Comparison of ENCODE assay signal across 8 cellular contexts in genomic region chr1:117339866-117340357, GRCh38. TPM values are rescaled to one million over a fixed set of nuclear protein-coding genes. Genes with fewer than 3 reads are reported as not detected.
DNase-seq lines count a peak whose midpoint lies in the region; ATAC-seq and TF ChIP-seq lines count a peak whose summit lies in the region.

No MANE protein-coding gene starts in this region.

- peak; percentile 33 for DNase-seq in activated CD4-positive, alpha-beta memory T cell treated with anti-CD3 and anti-CD28 coated beads for 36 hours
- DNase-seq in activated CD4-positive, alpha-beta memory T cell treated with anti-CD3 and anti-CD28 coated beads, Interleukin-2, amount 10 ng/mL, durations not matched to agents 7 days and 5 days = no peak
- DNase-seq in NCI-H82 treated with DMSO at 0.1 percent for 48 hours (lab: John Stamatoyannopoulos, UW; ENCODE audit: unreplicated experiment) (peak; percentile 52), epithelial cell of esophagus (ENCODE audit: low read depth) (peak; percentile 86), non-pigmented ciliary epithelial cell (ENCODE audit: low read depth) (peak; percentile 14), midbrain (lab: John Stamatoyannopoulos, UW) (no peak), NCI-H1436 (lab: John Stamatoyannopoulos, UW) (no peak)

- no peak overlapping the region for H3K27ac Mint-ChIP-seq in activated CD4-positive, alpha-beta memory T cell treated with anti-CD3 and anti-CD28 coated beads for 36 hours
- no peak overlapping the region for H3K27ac Mint-ChIP-seq in activated CD4-positive, alpha-beta memory T cell treated with anti-CD3 and anti-CD28 coated beads, Interleukin-2, amount 10 ng/mL, durations not matched to agents 7 days and 5 days

- CTCF ChIA-PET in activated CD4-positive, alpha-beta memory T cell treated with anti-CD3 and anti-CD28 coated beads for 36 hours (lab: Charles Lee) = interaction anchor here (0.9 to 1.5 kb wide), 4 partner anchors 21 to 211 kb away, joined by 3 to 4 read pairs (median 4); no protein-coding TSS in a partner anchor
- CTCF ChIA-PET in activated CD4-positive, alpha-beta memory T cell treated with anti-CD3 and anti-CD28 coated beads, Interleukin-2, amount 10 ng/mL, durations not matched to agents 7 days and 5 days (lab: Charles Lee) = interaction anchor here (0.8 kb wide), 1 partner anchor 27 kb away, joined by 3 read pairs; the partner anchor contains the start of gene MAN1A2

- H3K36me3 Mint-ChIP-seq in activated CD4-positive, alpha-beta memory T cell treated with anti-CD3 and anti-CD28 coated beads for 36 hours = no peaks in the 10 kb centered on the region
- no peaks in the 10 kb centered on the region for H3K36me3 Mint-ChIP-seq in activated CD4-positive, alpha-beta memory T cell treated with anti-CD3 and anti-CD28 coated beads, Interleukin-2, amount 10 ng/mL, durations not matched to agents 7 days and 5 days (ENCODE audit: low read depth)

- peak; percentile 27 for TF ChIP-seq CTCF in epithelial cell of esophagus (IDR thresholded peaks at IDR 0.05; ENCODE audit: insufficient read depth, low read depth, low read length, missing control alignments)

- H3K27me3 Mint-ChIP-seq in activated CD4-positive, alpha-beta memory T cell treated with anti-CD3 and anti-CD28 coated beads for 36 hours = peaks cover 1% of the 10 kb centered on the region
- H3K27me3 Mint-ChIP-seq in activated CD4-positive, alpha-beta memory T cell treated with anti-CD3 and anti-CD28 coated beads, Interleukin-2, amount 10 ng/mL, durations not matched to agents 7 days and 5 days = no peaks in the 10 kb centered on the region

- no peaks in the 10 kb centered on the region for H3K9me3 Mint-ChIP-seq in activated CD4-positive, alpha-beta memory T cell treated with anti-CD3 and anti-CD28 coated beads for 36 hours
- H3K9me3 Mint-ChIP-seq in activated CD4-positive, alpha-beta memory T cell treated with anti-CD3 and anti-CD28 coated beads, Interleukin-2, amount 10 ng/mL, durations not matched to agents 7 days and 5 days = peaks cover 2% of the 10 kb centered on the region

- peaks cover 11% of the 10 kb centered on the region for H3K4me1 Mint-ChIP-seq in activated CD4-positive, alpha-beta memory T cell treated with anti-CD3 and anti-CD28 coated beads for 36 hours (ENCODE audit: low read depth)
- H3K4me1 Mint-ChIP-seq in activated CD4-positive, alpha-beta memory T cell treated with anti-CD3 and anti-CD28 coated beads, Interleukin-2, amount 10 ng/mL, durations not matched to agents 7 days and 5 days = peaks cover 5% of the 10 kb centered on the region

- POLR2A ChIA-PET in activated CD4-positive, alpha-beta memory T cell treated with anti-CD3 and anti-CD28 coated beads for 36 hours (lab: Charles Lee) = no interaction called here
- POLR2A ChIA-PET in activated CD4-positive, alpha-beta memory T cell treated with anti-CD3 and anti-CD28 coated beads, Interleukin-2, amount 10 ng/mL, durations not matched to agents 7 days and 5 days (lab: Charles Lee) = interaction anchor here (0.7 to 1.2 kb wide), 4 partner anchors 18 to 29 kb away, joined by 3 read pairs; partner anchors contain the start of gene MAN1A2

- intact Hi-C loops in activated CD4-positive, alpha-beta memory T cell treated with anti-CD3 and anti-CD28 coated beads for 36 hours (cut with micrococcal nuclease) = no loop called here

- H3K4me3 ChIP-seq in epithelial cell of esophagus (ENCODE audit: low read length) = no peak overlapping the region

- H3K4me3 Mint-ChIP-seq in activated CD4-positive, alpha-beta memory T cell treated with anti-CD3 and anti-CD28 coated beads for 36 hours = no peak overlapping the region
- no peak overlapping the region for H3K4me3 Mint-ChIP-seq in activated CD4-positive, alpha-beta memory T cell treated with anti-CD3 and anti-CD28 coated beads, Interleukin-2, amount 10 ng/mL, durations not matched to agents 7 days and 5 days

- no peak for ATAC-seq in HG02571 (IDR thresholded peaks at IDR 0.05; ENCODE audit: unreplicated experiment)

RNA-seq across cellular contexts. Expression of gene MAN1A2, which starts 27.3 kb away (rescaled TPM):
- 10 to 100 TPM; 18.3 to 22.5 TPM for total RNA-seq in activated CD4-positive, alpha-beta memory T cell treated with anti-CD3 and anti-CD28 coated beads for 36 hours
- total RNA-seq in activated CD4-positive, alpha-beta memory T cell treated with anti-CD3 and anti-CD28 coated beads, Interleukin-2, amount 10 ng/mL, durations not matched to agents 7 days and 5 days = 10 to 100 TPM; 33.8 to 35.0 TPM

Comparison
In these comparisons a context has a peak if more than half of its experiments do, and no peak if none do; other contexts are left out.
1. DNase-seq: peak in activated CD4-positive, alpha-beta memory T cell treated with anti-CD3 and anti-CD28 coated beads for 36 hours (single experiment), NCI-H82 treated with DMSO at 0.1 percent for 48 hours (single experiment), epithelial cell of esophagus (single experiment) and non-pigmented ciliary epithelial cell (single experiment); none in activated CD4-positive, alpha-beta memory T cell treated with anti-CD3 and anti-CD28 coated beads, Interleukin-2, amount 10 ng/mL, durations not matched to agents 7 days and 5 days (single experiment), midbrain (single experiment) and NCI-H1436 (single experiment).